20 cellular contexts compared by ENCODE assay signal in the genomic region with DNA sequence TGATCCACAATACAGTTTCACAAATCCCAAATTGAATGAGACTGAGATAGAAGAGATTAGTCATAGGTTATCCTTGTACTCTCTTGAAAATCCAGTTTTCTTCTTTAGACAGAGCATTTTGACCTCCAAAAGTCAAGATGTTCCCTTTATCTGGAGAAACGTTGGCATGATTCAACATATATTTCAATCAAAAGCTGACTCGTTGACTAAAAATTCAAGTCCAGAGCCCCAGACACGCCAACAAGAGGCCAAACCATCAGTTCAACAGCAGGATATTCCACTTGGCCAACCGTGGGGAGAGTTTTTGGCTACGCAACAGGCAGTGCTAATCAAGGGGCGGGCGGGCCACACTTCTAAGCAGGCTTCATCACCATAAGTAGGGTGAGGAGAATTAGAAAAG.
"Had no signal": no experiment of that assay in that cellular context is flagged by ENCODE, and none has a peak within 500 bp of the region (broad histone marks: within the 10 kb centered on the region; RNA-seq: fewer than 3 reads in every experiment).

No MANE protein-coding gene starts in this region.

- H3K27me3 Mint-ChIP-seq: activated CD8-positive, alpha-beta memory T cell treated with anti-CD3 and anti-CD28 coated beads, Interleukin-2, amount 10 ng/mL, durations not matched to agents 7 days and 5 days; activated naive CD8-positive, alpha-beta T cell; activated T-cell treated with anti-CD3 and anti-CD28 coated beads, Interleukin-2, amount 50 U/mL, for 24 hours; naive thymus-derived CD8-positive, alpha-beta T cell; stimulated activated naive B cell treated with anti-CD40 and anti-IgM and Interleukin-4, amounts not matched to agents 10 μg/mL and 1 μg/mL and 100 μg/mL, for 72 hours had no signal

- H3K36me3 ChIP-seq: neutrophil, spleen had no signal

- H3K4me3 Mint-ChIP-seq: activated CD8-positive, alpha-beta memory T cell treated with anti-CD3 and anti-CD28 coated beads, Interleukin-2, amount 10 ng/mL, durations not matched to agents 7 days and 5 days; activated naive CD8-positive, alpha-beta T cell; activated T-cell treated with anti-CD3 and anti-CD28 coated beads, Interleukin-2, amount 50 U/mL, for 24 hours; immature natural killer cell; naive thymus-derived CD8-positive, alpha-beta T cell; stimulated activated naive B cell treated with anti-CD40 and anti-IgM and Interleukin-4, amounts not matched to agents 10 μg/mL and 1 μg/mL and 100 μg/mL, for 72 hours; T-helper 2 cell treated with Interferon-gamma antibody and Interleukin-4, amounts not matched to agents 5 μg/mL and 100 μg/mL, for 36 hours had no signal

- DNase-seq: activated CD8-positive, alpha-beta memory T cell treated with anti-CD3 and anti-CD28 coated beads, Interleukin-2, amount 10 ng/mL, durations not matched to agents 7 days and 5 days; activated gamma-delta T cell; activated T-cell treated with anti-CD3 and anti-CD28 coated beads, Interleukin-2, amount 50 U/mL, for 24 hours; central memory CD4-positive, alpha-beta T cell; cortex of kidney; effector CD8-positive, alpha-beta T cell; immature natural killer cell; mucosa of descending colon; naive thymus-derived CD8-positive, alpha-beta T cell; psoas muscle; spleen; stimulated activated CD4-positive, alpha-beta T cell treated with anti-CD3 and anti-CD28 coated beads, Interleukin-2, amount 100 ng/mL, for 24 hours; stimulated activated naive B cell treated with anti-CD40 and anti-IgM and Interleukin-4, amounts not matched to agents 10 μg/mL and 1 μg/mL and 100 μg/mL, for 72 hours; substantia nigra; trophoblast cell had no signal

- H3K9me3 ChIP-seq: mucosa of descending colon, neutrophil, psoas muscle, spleen had no signal

- H3K27ac Mint-ChIP-seq: activated CD8-positive, alpha-beta memory T cell treated with anti-CD3 and anti-CD28 coated beads, Interleukin-2, amount 10 ng/mL, durations not matched to agents 7 days and 5 days; activated naive CD8-positive, alpha-beta T cell; activated T-cell treated with anti-CD3 and anti-CD28 coated beads, Interleukin-2, amount 50 U/mL, for 24 hours; immature natural killer cell; naive thymus-derived CD8-positive, alpha-beta T cell; stimulated activated naive B cell treated with anti-CD40 and anti-IgM and Interleukin-4, amounts not matched to agents 10 μg/mL and 1 μg/mL and 100 μg/mL, for 72 hours; T-helper 2 cell treated with Interferon-gamma antibody and Interleukin-4, amounts not matched to agents 5 μg/mL and 100 μg/mL, for 36 hours had no signal

- H3K9me3 Mint-ChIP-seq: activated T-cell treated with anti-CD3 and anti-CD28 coated beads, Interleukin-2, amount 50 U/mL, for 24 hours; immature natural killer cell; stimulated activated naive B cell treated with anti-CD40 and anti-IgM and Interleukin-4, amounts not matched to agents 10 μg/mL and 1 μg/mL and 100 μg/mL, for 72 hours; T-helper 2 cell treated with Interferon-gamma antibody and Interleukin-4, amounts not matched to agents 5 μg/mL and 100 μg/mL, for 36 hours had no signal

- H3K27me3 ChIP-seq: spleen had no signal

- H3K4me1 Mint-ChIP-seq: activated CD8-positive, alpha-beta memory T cell treated with anti-CD3 and anti-CD28 coated beads, Interleukin-2, amount 10 ng/mL, durations not matched to agents 7 days and 5 days; immature natural killer cell; naive thymus-derived CD8-positive, alpha-beta T cell; stimulated activated naive B cell treated with anti-CD40 and anti-IgM and Interleukin-4, amounts not matched to agents 10 μg/mL and 1 μg/mL and 100 μg/mL, for 72 hours had no signal

- H3K4me1 ChIP-seq: psoas muscle, spleen had no signal

- H3K4me3 ChIP-seq: mucosa of descending colon, psoas muscle, spleen had no signal

- ATAC-seq: activated CD4-positive, CD25-positive, alpha-beta regulatory T cell treated with anti-CD3 and anti-CD28 coated beads, Interleukin-2, amount 50 U/mL, for 24 hours; activated CD8-positive, alpha-beta memory T cell treated with anti-CD3 and anti-CD28 coated beads, Interleukin-2, amount 10 ng/mL, durations not matched to agents 7 days and 5 days; mucosa of descending colon; naive thymus-derived CD8-positive, alpha-beta T cell; psoas muscle; sciatic nerve; stimulated activated naive B cell treated with anti-CD40 and anti-IgM and Interleukin-4, amounts not matched to agents 10 μg/mL and 1 μg/mL and 100 μg/mL, for 72 hours had no signal

- H3K36me3 Mint-ChIP-seq: activated CD8-positive, alpha-beta memory T cell treated with anti-CD3 and anti-CD28 coated beads, Interleukin-2, amount 10 ng/mL, durations not matched to agents 7 days and 5 days; activated naive CD8-positive, alpha-beta T cell; immature natural killer cell; naive thymus-derived CD8-positive, alpha-beta T cell; stimulated activated naive B cell treated with anti-CD40 and anti-IgM and Interleukin-4, amounts not matched to agents 10 μg/mL and 1 μg/mL and 100 μg/mL, for 72 hours had no signal
